Comparison of ENCODE assay signal across 23 cellular contexts in genomic region chr2:61454383-61454782, GRCh38.
"Had no signal": no experiment of that assay in that cellular context is flagged by ENCODE, and none has a peak within 500 bp of the region (broad histone marks: within the 10 kb centered on the region; RNA-seq: fewer than 3 reads in every experiment).

No MANE protein-coding gene starts in this region.

- H3K27me3 Mint-ChIP-seq: activated naive CD8-positive, alpha-beta T cell treated with anti-CD3 and anti-CD28 coated beads, Interleukin-2, amount 10 ng/mL, durations not matched to agents 7 days and 5 days; brain; stimulated activated naive CD8-positive, alpha-beta T cell treated with anti-CD3 and anti-CD28 coated beads, Interleukin-15, amount 100 ng/mL, for 72 hours had no signal

- H3K9me3 Mint-ChIP-seq: stimulated activated naive CD8-positive, alpha-beta T cell treated with anti-CD3 and anti-CD28 coated beads, Interleukin-15, amount 100 ng/mL, for 72 hours had no signal

- H3K9me3 ChIP-seq: psoas muscle, suprapubic skin, transverse colon, vagina had no signal

- DNase-seq: activated CD8-positive, alpha-beta memory T cell treated with anti-CD3 and anti-CD28 coated beads, Interleukin-2, amount 50 U/mL, for 4 hours; activated naive CD8-positive, alpha-beta T cell treated with anti-CD3 and anti-CD28 coated beads, Interleukin-2, amount 10 ng/mL, durations not matched to agents 7 days and 5 days; caudate nucleus; dorsolateral prefrontal cortex; erythroblast; hypothalamus; nephron progenitor cell; psoas muscle; right cardiac atrium; stimulated activated CD4-positive, alpha-beta T cell treated with anti-CD3 and anti-CD28 coated beads, Interleukin-15, amount 100 ng/mL, for 24 hours; stimulated activated CD4-positive, alpha-beta T cell treated with anti-CD3 and anti-CD28 coated beads, Interleukin-2, amount 100 ng/mL, for 48 hours; stimulated activated naive CD8-positive, alpha-beta T cell treated with anti-CD3 and anti-CD28 coated beads, Interleukin-15, amount 100 ng/mL, for 72 hours; transverse colon; WERI-Rb-1 had no signal

- H3K36me3 ChIP-seq: suprapubic skin, transverse colon, vagina had no signal

- H3K27me3 ChIP-seq: dorsolateral prefrontal cortex, suprapubic skin, transverse colon, vagina had no signal

- H3K27ac ChIP-seq: dorsolateral prefrontal cortex, skin epidermis, suprapubic skin, transverse colon, vagina, WERI-Rb-1 had no signal

- H3K27ac Mint-ChIP-seq: activated naive CD8-positive, alpha-beta T cell treated with anti-CD3 and anti-CD28 coated beads, Interleukin-2, amount 10 ng/mL, durations not matched to agents 7 days and 5 days; activated T-helper 1 cell treated with anti-CD3 and anti-CD28 coated beads, Interleukin-12 subunit alpha, Interleukin-12 subunit beta, Interleukin-2, Interleukin-4 antibody, amounts not matched to agents 30 ng/mL and 10 ng/mL and 1 ng/mL, durations not matched to agents 14 hours and 24 hours and 36 hours; brain; mesothelial cell of epicardium; nephron progenitor cell; T-helper 1 cell treated with Interleukin-12 subunit alpha and Interleukin-12 subunit beta and Interleukin-4 antibody, amounts not matched to agents 30 μg/mL and 1 μg/mL, for 36 hours had no signal

- H3K4me3 Mint-ChIP-seq: activated naive CD8-positive, alpha-beta T cell treated with anti-CD3 and anti-CD28 coated beads, Interleukin-2, amount 10 ng/mL, durations not matched to agents 7 days and 5 days; activated T-helper 1 cell treated with anti-CD3 and anti-CD28 coated beads, Interleukin-12 subunit alpha, Interleukin-12 subunit beta, Interleukin-2, Interleukin-4 antibody, amounts not matched to agents 30 ng/mL and 10 ng/mL and 1 ng/mL, durations not matched to agents 14 hours and 24 hours and 36 hours; brain; mesothelial cell of epicardium; nephron progenitor cell; stimulated activated naive CD8-positive, alpha-beta T cell treated with anti-CD3 and anti-CD28 coated beads, Interleukin-15, amount 100 ng/mL, for 72 hours; T-helper 1 cell treated with Interleukin-12 subunit alpha and Interleukin-12 subunit beta and Interleukin-4 antibody, amounts not matched to agents 30 μg/mL and 1 μg/mL, for 36 hours had no signal

- H3K4me3 ChIP-seq: dorsolateral prefrontal cortex, lung, psoas muscle, skin epidermis, suprapubic skin, transverse colon, vagina had no signal

- ATAC-seq: left lobe of liver; psoas muscle; right cardiac atrium; stimulated activated naive CD8-positive, alpha-beta T cell treated with anti-CD3 and anti-CD28 coated beads, Interleukin-15, amount 100 ng/mL, for 72 hours had no signal
